ENCODE assay signal across 1 cellular context in genomic region chr1:64098436-64098835, GRCh38.
TF ChIP-seq lines count a peak whose summit lies in the region.

No MANE protein-coding gene starts in this region.

TF ChIP-seq in GM23338, 12 proteins besides CTCF, POLR2A, EP300 and RAD21 (continued from another document):
- TF ChIP-seq, protein P1, sequence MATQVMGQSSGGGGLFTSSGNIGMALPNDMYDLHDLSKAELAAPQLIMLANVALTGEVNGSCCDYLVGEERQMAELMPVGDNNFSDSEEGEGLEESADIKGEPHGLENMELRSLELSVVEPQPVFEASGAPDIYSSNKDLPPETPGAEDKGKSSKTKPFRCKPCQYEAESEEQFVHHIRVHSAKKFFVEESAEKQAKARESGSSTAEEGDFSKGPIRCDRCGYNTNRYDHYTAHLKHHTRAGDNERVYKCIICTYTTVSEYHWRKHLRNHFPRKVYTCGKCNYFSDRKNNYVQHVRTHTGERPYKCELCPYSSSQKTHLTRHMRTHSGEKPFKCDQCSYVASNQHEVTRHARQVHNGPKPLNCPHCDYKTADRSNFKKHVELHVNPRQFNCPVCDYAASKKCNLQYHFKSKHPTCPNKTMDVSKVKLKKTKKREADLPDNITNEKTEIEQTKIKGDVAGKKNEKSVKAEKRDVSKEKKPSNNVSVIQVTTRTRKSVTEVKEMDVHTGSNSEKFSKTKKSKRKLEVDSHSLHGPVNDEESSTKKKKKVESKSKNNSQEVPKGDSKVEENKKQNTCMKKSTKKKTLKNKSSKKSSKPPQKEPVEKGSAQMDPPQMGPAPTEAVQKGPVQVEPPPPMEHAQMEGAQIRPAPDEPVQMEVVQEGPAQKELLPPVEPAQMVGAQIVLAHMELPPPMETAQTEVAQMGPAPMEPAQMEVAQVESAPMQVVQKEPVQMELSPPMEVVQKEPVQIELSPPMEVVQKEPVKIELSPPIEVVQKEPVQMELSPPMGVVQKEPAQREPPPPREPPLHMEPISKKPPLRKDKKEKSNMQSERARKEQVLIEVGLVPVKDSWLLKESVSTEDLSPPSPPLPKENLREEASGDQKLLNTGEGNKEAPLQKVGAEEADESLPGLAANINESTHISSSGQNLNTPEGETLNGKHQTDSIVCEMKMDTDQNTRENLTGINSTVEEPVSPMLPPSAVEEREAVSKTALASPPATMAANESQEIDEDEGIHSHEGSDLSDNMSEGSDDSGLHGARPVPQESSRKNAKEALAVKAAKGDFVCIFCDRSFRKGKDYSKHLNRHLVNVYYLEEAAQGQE (IDR thresholded peaks at IDR 0.05; ENCODE audit: unreplicated experiment): no peak
- TF ChIP-seq CREB1 (CRISPR knock-in tag; IDR thresholded peaks at IDR 0.05; ENCODE audit: low read depth) (no peak), EZH2phosphoT487 (IDR thresholded peaks at IDR 0.05; ENCODE audit: unreplicated experiment) (no peak)
